In the genomic region with DNA sequence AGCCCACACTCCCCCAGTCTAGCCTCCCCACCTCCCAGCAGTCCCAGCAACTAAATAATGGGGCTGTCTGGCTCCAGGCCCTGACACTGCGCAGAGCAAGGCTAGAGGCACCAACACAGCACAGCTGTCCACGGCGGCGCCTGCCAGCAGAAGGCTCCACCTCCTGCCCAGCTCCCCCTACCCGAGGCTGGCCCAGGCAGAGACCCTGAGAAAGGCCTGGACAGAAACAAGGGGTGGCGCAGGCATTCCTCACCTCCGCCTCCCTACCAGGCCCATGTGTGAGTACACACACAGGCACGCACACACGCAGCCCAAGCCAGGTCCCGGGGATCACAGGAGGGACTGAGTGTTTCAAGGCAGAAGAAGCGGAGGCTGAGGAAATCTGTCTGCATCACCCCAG, we compare ENCODE assay signal across 12 cellular contexts. TPM values are rescaled to one million over a fixed set of nuclear protein-coding genes. Genes with fewer than 3 reads are reported as not detected.
A peak's percentile ranks its signal among the peaks of the same experiment; 100 is the strongest.
DNase-seq lines count a peak whose midpoint lies in the region; FAIRE-seq and TF ChIP-seq lines count a peak whose summit lies in the region.
"Had no signal": no experiment of that assay in that cellular context is flagged by ENCODE, and none has a peak within 500 bp of the region (broad histone marks: within the 10 kb centered on the region; RNA-seq: fewer than 3 reads in every experiment).

No MANE protein-coding gene starts in this region.

- H3K4me2 ChIP-seq in fibroblast of lung (ENCODE audit: extremely low read depth, insufficient read depth, low read length): no peak overlapping the region

- TF ChIP-seq POLR2A in transverse colon (IDR thresholded peaks at IDR 0.05): no peak

- H3K36me3 ChIP-seq in fibroblast of lung (ENCODE audit: control insufficient read depth, insufficient read depth, low read length) (no peaks in the 10 kb centered on the region), transverse colon (no peaks in the 10 kb centered on the region)

- H2AFZ ChIP-seq in fibroblast of lung (ENCODE audit: low read length): no peak overlapping the region

- TF ChIP-seq EP300 in transverse colon (IDR thresholded peaks at IDR 0.05; ENCODE audit: low read depth): no peak

- no peaks in the 10 kb centered on the region for H3K79me2 ChIP-seq in fibroblast of lung (ENCODE audit: control insufficient read depth, insufficient read depth, low read length)

- H3K9me3 ChIP-seq in fibroblast of lung (ENCODE audit: control insufficient read depth, insufficient read depth, low read depth, low read length): no peaks in the 10 kb centered on the region
- no peaks in the 10 kb centered on the region for H3K9me3 ChIP-seq in transverse colon

- H3K4me3 ChIP-seq in fibroblast of lung (replicated peaks in 1 of 4; ENCODE audit: control extremely low read depth in 1 of 4, insufficient read depth in 1 of 4, low read depth in 3 of 4, low read length in 4 of 4): no peak overlapping the region
- no peak overlapping the region for H3K4me3 ChIP-seq in transverse colon

- no peak overlapping the region for H3K9ac ChIP-seq in fibroblast of lung (ENCODE audit: insufficient read depth, low read length)

- in situ Hi-C loops in transverse colon (cut with MboI; ENCODE audit: low pct_ligation_motif_present in 1 of 4, low pct_unique_long_range_greater_than_20kb in 1 of 4, low sequenced_read_pairs in 3 of 4): no loop called here

- peak in 2 of 3 experiments; percentile 85 to 87 for DNase-seq in NCI-H1417 (lab: John Stamatoyannopoulos, UW)
- DNase-seq in NCI-H1417 treated with DMSO at 0.1 percent for 48 hours (lab: John Stamatoyannopoulos, UW): no peak
- peak; percentile 25 to 36 for DNase-seq in fibroblast of lung (ENCODE audit: low read depth in 2 of 2)
- DNase-seq in midbrain (lab: John Stamatoyannopoulos, UW): peak; percentile 72
- peak; percentile 69 for DNase-seq in transverse colon
- DNase-seq in D721Med (ENCODE audit: insufficient read length, low spot score): no peak
- no peak for DNase-seq in stimulated activated naive CD4-positive, alpha-beta T cell treated with Interleukin-2 at 50 U/mL for 16 hours (lab: John Stamatoyannopoulos, UW)
- no peak for DNase-seq in cortex of kidney (lab: John Stamatoyannopoulos, UW)
- DNase-seq: 8988T; EL; Karpas-422; stimulated activated CD4-positive, alpha-beta T cell treated with anti-CD3 and anti-CD28 coated beads, Interleukin-12 subunit alpha, Interleukin-12 subunit beta, amount 100 ng/mL, for 4 hours had no signal

- peaks cover 62% of the 10 kb centered on the region for H3K27me3 ChIP-seq in fibroblast of lung (ENCODE audit: control insufficient read depth, insufficient read depth, low read length)
- H3K27me3 ChIP-seq in transverse colon: peaks cover 9% of the 10 kb centered on the region

- no peak for TF ChIP-seq CTCF in fibroblast of lung (conservative IDR thresholded peaks at IDR 0.05 in 1 of 2, IDR thresholded peaks at IDR 0.05 in 1 of 2; ENCODE audit: low read depth in 1 of 2, low read length in 2 of 2)
- no peak for TF ChIP-seq CTCF in transverse colon (IDR thresholded peaks at IDR 0.05)
- TF ChIP-seq CTCF in D721Med (IDR thresholded peaks at IDR 0.05; ENCODE audit: insufficient read depth, missing control alignments): no peak

- no peak overlapping the region for H3K27ac ChIP-seq in fibroblast of lung (ENCODE audit: insufficient read depth, low read length)
- H3K27ac ChIP-seq in transverse colon: peak overlapping the region; percentile 54 to 94 (median 84)

- no peak for FAIRE-seq in D721Med (lab: Jason Lieb, UNC)

- intact Hi-C loops in transverse colon (cut with DNase I; ENCODE audit: low total_unique reads): no loop called here

- no peaks in the 10 kb centered on the region for H3K4me1 ChIP-seq in fibroblast of lung (ENCODE audit: control insufficient read depth, extremely low read depth, insufficient read depth, low read length)
- peaks cover 35 to 82% (median 52%) of the 10 kb centered on the region in 4 donors for H3K4me1 ChIP-seq in transverse colon

- 45 to 64% methylated on average over 5 to 11 of the region's 11 CpGs for WGBS in transverse colon (ENCODE audit: low coverage in 1 of 2), 2 donors

- no peaks in the 10 kb centered on the region for H4K20me1 ChIP-seq in fibroblast of lung (ENCODE audit: control insufficient read depth, extremely low read depth, insufficient read depth, low read length)

RNA-seq across cellular contexts. Expression of a gene that starts 6.0 kb away (rescaled TPM):
- total RNA-seq in fibroblast of lung (6.1 and 6.2 TPM in 2 replicates), transverse colon (10 to 100 TPM in 3 of 4 donors, 1 to 10 TPM in 1; 9.5 to 39.0 (median 19.3) TPM)
- polyA plus RNA-seq in fibroblast of lung: 0.15 and 0.20 TPM in 2 replicates
- polyA plus RNA-seq in fibroblast of lung (2012): 0.14 and 0.27 TPM in 2 replicates
- 0.59 TPM in 1 of 2 replicates, not detected in the other for polyA minus RNA-seq in fibroblast of lung (ENCODE audit: low replicate concordance)

RNA-seq across cellular contexts. Expression of a gene that starts 18.7 kb away (rescaled TPM):
- total RNA-seq in fibroblast of lung (0.50 and 0.77 TPM in 2 replicates), transverse colon (10 to 100 TPM in 2 of 4 donors, 1 to 10 TPM in 2; 2.5 to 34.2 (median 7.0) TPM)
- polyA plus RNA-seq in fibroblast of lung: 0.12 and 0.38 TPM in 2 replicates
- polyA plus RNA-seq in fibroblast of lung (2012): 0.40 and 0.58 TPM in 2 replicates
- 0.22 and 0.67 TPM in 2 replicates for polyA minus RNA-seq in fibroblast of lung (ENCODE audit: low replicate concordance)

RNA-seq across cellular contexts. Expression of a gene that starts 52.2 kb away (rescaled TPM):
- total RNA-seq in fibroblast of lung: under 0.01 TPM in 1 of 2 replicates, not detected in the other
- polyA plus RNA-seq in fibroblast of lung: 0.03 TPM in 2 replicates
- polyA plus RNA-seq in fibroblast of lung (2012): 0.23 TPM in 1 of 2 replicates, not detected in the other
- not detected in 2 replicates for polyA minus RNA-seq in fibroblast of lung (ENCODE audit: low replicate concordance)
- 1 to 10 TPM in 1 of 4 donors, not detected in 3; 1.1 TPM for total RNA-seq in transverse colon

RNA-seq across cellular contexts. Expression of a gene that starts 56.2 kb away (rescaled TPM):
- total RNA-seq in fibroblast of lung (16.4 and 20.0 TPM in 2 replicates), transverse colon (10 to 100 TPM; 33.3 to 76.4 (median 51.4) TPM)
- polyA plus RNA-seq in fibroblast of lung: 12.1 and 14.5 TPM in 2 replicates
- polyA plus RNA-seq in fibroblast of lung (2012): 22.2 and 28.2 TPM in 2 replicates
- 52.0 and 58.0 TPM in 2 replicates for polyA minus RNA-seq in fibroblast of lung (ENCODE audit: low replicate concordance)

Comparison
In these comparisons a context has a peak if more than half of its experiments do, and no peak if none do; other contexts are left out.
1. DNase-seq: peak in NCI-H1417 (2 of 3), fibroblast of lung (2 of 2), midbrain (single experiment) and transverse colon (single experiment); none in NCI-H1417 treated with DMSO at 0.1 percent for 48 hours (single experiment), D721Med (single experiment), stimulated activated naive CD4-positive, alpha-beta T cell treated with Interleukin-2 at 50 U/mL for 16 hours (single experiment) and cortex of kidney (single experiment).